Comparison of ENCODE assay signal across 8 cellular contexts in the genomic region with DNA sequence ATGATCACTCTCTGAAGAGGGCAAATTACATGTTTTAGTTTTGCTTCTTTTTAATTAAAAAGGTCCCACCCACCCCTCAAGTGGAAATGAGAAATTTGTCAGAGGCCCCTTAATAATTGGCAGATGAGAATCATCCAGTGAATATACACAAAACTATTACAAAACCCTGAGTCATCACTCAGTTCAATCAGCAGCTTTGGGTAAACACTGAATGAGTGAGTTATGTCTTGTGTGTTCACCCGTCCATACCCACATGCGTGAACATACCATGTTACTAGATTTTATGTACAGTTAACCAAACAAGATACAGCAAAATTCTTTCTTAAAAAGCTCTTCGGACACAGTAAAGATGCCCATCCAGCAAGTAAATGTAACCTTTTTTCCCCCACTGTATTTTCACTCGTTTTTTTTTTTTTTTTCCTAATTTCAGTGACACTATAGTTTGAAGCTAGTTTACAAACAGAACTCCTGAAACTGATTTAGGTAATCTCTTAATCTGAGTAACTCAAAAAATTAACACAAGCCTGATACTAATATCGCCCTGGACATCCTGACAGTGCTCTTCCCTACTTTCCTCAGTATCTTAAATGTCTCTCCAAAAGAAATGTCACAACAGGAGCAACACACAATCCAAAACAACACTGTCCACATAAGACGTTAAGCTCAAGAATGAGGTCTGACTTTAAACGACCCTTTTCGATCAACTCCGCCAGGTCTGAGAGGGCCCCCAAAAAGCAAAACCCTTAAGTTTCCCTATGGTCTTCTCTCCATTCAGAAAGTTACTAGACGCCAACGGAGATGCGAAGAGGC. TPM values are rescaled to one million over a fixed set of nuclear protein-coding genes. Genes with fewer than 3 reads are reported as not detected.
A peak's percentile ranks its signal among the peaks of the same experiment; 100 is the strongest.
DNase-seq lines count a peak whose midpoint lies in the region; ATAC-seq and TF ChIP-seq lines count a peak whose summit lies in the region.

No MANE protein-coding gene starts in this region.

- no peaks in the 10 kb centered on the region for H3K9me3 ChIP-seq in IMR-90 (ENCODE audit: control insufficient read depth, insufficient read depth, low read length)
- no peaks in the 10 kb centered on the region for H3K9me3 ChIP-seq in ectodermal cell (ENCODE audit: control insufficient read depth, low read length)

- H3K27me3 ChIP-seq in IMR-90 (ENCODE audit: control insufficient read depth, insufficient read depth, low read length): no peaks in the 10 kb centered on the region
- H3K27me3 ChIP-seq in ectodermal cell (ENCODE audit: control insufficient read depth, insufficient read depth, low read length, poor library complexity, severe bottlenecking): no peaks in the 10 kb centered on the region

- DNase-seq in AG04449 (ENCODE audit: low read depth, low spot score) (no peak), GM12865 (ENCODE audit: low read depth) (peak; percentile 50), IMR-90 (peak; percentile 80), SK-MEL-5 (ENCODE audit: low read depth, low spot score) (peak; percentile 49), mesothelial cell of epicardium (ENCODE audit: low spot score in 2 of 2, unreplicated experiment in 2 of 2) (no peak)

- no peaks in the 10 kb centered on the region for H3K9me3 Mint-ChIP-seq in mesothelial cell of epicardium

- ATAC-seq in IMR-90 (ENCODE audit: low read depth) (no peak), GM21526 (IDR thresholded peaks at IDR 0.05; ENCODE audit: low FRiP score, unreplicated experiment) (no peak)

- peak overlapping the region; percentile 85 for H3K56ac ChIP-seq in IMR-90 (ENCODE audit: extremely low read depth, insufficient read depth, low read length)

- in situ Hi-C loops in IMR-90 (cut with MboI; ENCODE audit: low sequenced_read_pairs): no loop called here
- in situ Hi-C loops in SK-MEL-5 (cut with HindIII; ENCODE audit: low pct_unique_long_range_greater_than_20kb, low sequenced_read_pairs): no loop called here

- H3K36me3 ChIP-seq in IMR-90 (ENCODE audit: control insufficient read depth, insufficient read depth, low read length) (peaks cover 1% of the 10 kb centered on the region; the same call in 1 of the 2 replicates), ectodermal cell (ENCODE audit: control insufficient read depth, insufficient read depth, low read length) (no peaks in the 10 kb centered on the region), urinary bladder (ENCODE audit: insufficient read depth) (no peaks in the 10 kb centered on the region)

- peaks cover 4 to 30% of the 10 kb centered on the region in 2 experiments for H3K79me1 ChIP-seq in IMR-90 (ENCODE audit: low read depth in 1 of 2, low read length in 2 of 2)

- H3K27ac ChIP-seq in IMR-90 (ENCODE audit: insufficient read depth, low read length): peak overlapping the region; percentile 80
- peak overlapping the region; percentile 74 for H3K27ac ChIP-seq in ectodermal cell (ENCODE audit: insufficient read depth, low read depth, low read length, poor library complexity, severe bottlenecking)
- peak overlapping the region; percentile 98 for H3K27ac ChIP-seq in urinary bladder (ENCODE audit: low read depth)

- no peak for TF ChIP-seq POLR2A in IMR-90 (IDR thresholded peaks at IDR 0.05; ENCODE audit: low read depth, low read length)

- CTCF ChIA-PET in AG04449 (lab: Yijun Ruan, JAX) (interaction anchor here (0.9 to 1.1 kb wide), 2 partner anchors 10 to 147 kb away, joined by 3 to 4 read pairs; no protein-coding TSS in a partner anchor), IMR-90 (lab: Yijun Ruan, JAX) (no interaction called here)

- peak overlapping the region; percentile 86 for H2BK5ac ChIP-seq in IMR-90 (ENCODE audit: low read depth, low read length, poor library complexity, severe bottlenecking)

- H3K4me1 ChIP-seq in IMR-90 (ENCODE audit: control insufficient read depth, insufficient read depth, low read length) (peaks cover 7% of the 10 kb centered on the region), ectodermal cell (ENCODE audit: control insufficient read depth, insufficient read depth, low read length) (no peaks in the 10 kb centered on the region), urinary bladder (ENCODE audit: insufficient read depth) (no peaks in the 10 kb centered on the region)

- no peak overlapping the region; the same call in 1 of the 2 replicates for H4K5ac ChIP-seq in IMR-90 (ENCODE audit: low read depth, low read length)

- no peaks in the 10 kb centered on the region; the same call in 1 of the 2 replicates for H3K9me1 ChIP-seq in IMR-90 (ENCODE audit: insufficient read depth, low read length)

- intact Hi-C loops in IMR-90 (cut with micrococcal nuclease): loop anchor here (5.0 kb wide), 1 partner anchor 98 kb away; no protein-coding TSS in a partner anchor

- peak overlapping the region; percentile 90 for H3K14ac ChIP-seq in IMR-90 (replicated peaks; ENCODE audit: low read depth, low read length)

- peak overlapping the region; percentile 31; the same call in 1 of the 2 replicates for H2BK20ac ChIP-seq in IMR-90 (ENCODE audit: low read depth, low read length)

- H3K4me3 Mint-ChIP-seq in mesothelial cell of epicardium: peak overlapping the region; percentile 98

- peak overlapping the region; percentile 97 for H3K27ac Mint-ChIP-seq in mesothelial cell of epicardium

- H3K4me1 Mint-ChIP-seq in mesothelial cell of epicardium: peaks cover 38% of the 10 kb centered on the region

- H3K4me3 ChIP-seq in AG04449 (ENCODE audit: low read depth, low read length): peak overlapping the region; percentile 90
- H3K4me3 ChIP-seq in GM12865 (ENCODE audit: low read depth, low read length): peak overlapping the region; percentile 91
- peak overlapping the region; percentile 100 for H3K4me3 ChIP-seq in IMR-90 (ENCODE audit: insufficient read depth, low read depth, low read length)
- peak overlapping the region; percentile 93 for H3K4me3 ChIP-seq in ectodermal cell (ENCODE audit: insufficient read depth, low read depth, low read length)
- H3K4me3 ChIP-seq in urinary bladder (ENCODE audit: low read depth, low read length): peak overlapping the region; percentile 84

- TSS peak; percentile 42 for BruUV-seq in IMR-90 (replicated peaks; lab: Mats Ljungman, UMichigan)

- H2BK120ac ChIP-seq in IMR-90 (ENCODE audit: low read depth, low read length): peak overlapping the region; percentile 47; the same call in 1 of the 2 replicates

- no peak for TF ChIP-seq RAD21 in IMR-90 (IDR thresholded peaks at IDR 0.05; ENCODE audit: low read length)

- peak overlapping the region in 1 of 2 experiments; percentile 46; a peak in 3 of 4 replicates for H4K8ac ChIP-seq in IMR-90 (ENCODE audit: low read depth in 2 of 2, low read length in 2 of 2)

- dilution Hi-C loops in IMR-90 (cut with HindIII; ENCODE audit: low sequenced_read_pairs, unreplicated experiment): no loop called here

- POLR2A ChIA-PET in AG04449 (lab: Yijun Ruan, JAX): interaction anchor here (0.6 to 1.1 kb wide), 4 partner anchors 10 to 738 kb away, joined by 3 to 5 read pairs (median 3); no protein-coding TSS in a partner anchor
- POLR2A ChIA-PET in IMR-90 (lab: Charles Lee; ENCODE audit: unreplicated experiment): no interaction called here

- H4K20me1 ChIP-seq in IMR-90 (ENCODE audit: insufficient read depth, low read length): peaks cover 60% of the 10 kb centered on the region

- H3K9ac ChIP-seq in IMR-90 (ENCODE audit: low read depth, low read length): peak overlapping the region; percentile 74

- TF ChIP-seq CTCF in AG04449 (IDR thresholded peaks at IDR 0.05; ENCODE audit: insufficient read depth, low read length, missing control alignments) (no peak), GM12865 (IDR thresholded peaks at IDR 0.05; ENCODE audit: insufficient read depth, low read depth, low read length, missing control alignments) (no peak), IMR-90 (conservative IDR thresholded peaks at IDR 0.05; ENCODE audit: low read depth, low read length) (no peak), mesothelial cell of epicardium (IDR thresholded peaks at IDR 0.05; ENCODE audit: unreplicated experiment) (no peak)

- peak overlapping the region; percentile 96 for H3K4me2 ChIP-seq in IMR-90 (ENCODE audit: low read depth, low read length)

- peak overlapping the region; percentile 65 for H3K4ac ChIP-seq in IMR-90 (ENCODE audit: low read depth, low read length)

- peak overlapping the region; percentile 57 for H2AK5ac ChIP-seq in IMR-90 (ENCODE audit: low read depth, low read length)

- H3K18ac ChIP-seq in IMR-90 (ENCODE audit: low read depth, low read length): peak overlapping the region; percentile 20; the same call in 1 of the 2 replicates

- peak overlapping the region; percentile 99 for H3K23ac ChIP-seq in IMR-90 (ENCODE audit: low read depth, low read length)

- peak overlapping the region; percentile 85 for H2AFZ ChIP-seq in IMR-90 (replicated peaks; ENCODE audit: low read length, poor library complexity)

- peak overlapping the region; percentile 67 for H4K91ac ChIP-seq in IMR-90 (ENCODE audit: insufficient read depth, low read depth, low read length)

- peaks cover 9% of the 10 kb centered on the region for H3K36me3 Mint-ChIP-seq in mesothelial cell of epicardium

- no peaks in the 10 kb centered on the region for H3K27me3 Mint-ChIP-seq in mesothelial cell of epicardium (ENCODE audit: low read depth)

- H2AK9ac ChIP-seq in IMR-90 (replicated peaks; ENCODE audit: low read depth, low read length, poor library complexity): peak overlapping the region; percentile 95

- 0% methylated on average over 2 of the region's 12 CpGs; no CpG with 5 or more reads in 1 of the 2 experiments for WGBS in IMR-90 (ENCODE audit: extremely low coverage in 2 of 2, insufficient read length in 1 of 2), 2 experiments
- WGBS in ectodermal cell, 2 experiments: 9% methylated on average over 12 of the region's 12 CpGs
- WGBS in urinary bladder: under 1% methylated on average over 12 of the region's 12 CpGs

- peak overlapping the region; percentile 8; the same call in 1 of the 3 replicates for H2BK15ac ChIP-seq in IMR-90 (ENCODE audit: low read depth, low read length)

TF ChIP-seq in IMR-90, 13 proteins besides CTCF, POLR2A, EP300 and RAD21 (continues in another document):
- TF ChIP-seq CHD1 (IDR thresholded peaks at IDR 0.05; ENCODE audit: low read depth, low read length) (no peak), NFE2L2 (IDR thresholded peaks at IDR 0.05; ENCODE audit: low read depth, low read length) (peak; percentile 53; the same call in 1 of the 2 replicates), MAZ (IDR thresholded peaks at IDR 0.05; ENCODE audit: borderline replicate concordance, low read depth, low read length) (0 out of 2 replicates have a peak, but pooled peaks have one; percentile 12)

RNA-seq across cellular contexts. Expression of gene PSME4, which starts 1.3 kb away (rescaled TPM):
- total RNA-seq in IMR-90 (2012; rRNA removed) (58.9 and 61.3 TPM in 2 replicates), mesothelial cell of epicardium (62.2 to 68.3 TPM (median 65.4 TPM) in 3 replicates), urinary bladder (100 TPM)
- polyA plus RNA-seq in IMR-90 (2012; rRNA removed) (20.3 and 28.2 TPM in 2 replicates), urinary bladder (19.6 TPM)
- polyA plus RNA-seq in IMR-90 (2012; cell fraction: cytosol; rRNA removed): 5.0 and 6.3 TPM in 2 replicates
- polyA plus RNA-seq in IMR-90 (2012; cell fraction: nucleus; rRNA removed; ENCODE audit: low replicate concordance): 7.8 and 73.3 TPM in 2 replicates
- 40.4 and 42.7 TPM in 2 replicates for total RNA-seq in SK-MEL-5 (2014; rRNA removed; shearing (Covaris generic))
- 24.2 and 32.7 TPM in 2 replicates for polyA plus RNA-seq in SK-MEL-5 (2015; cell fraction: cytosol; rRNA removed)
- polyA plus RNA-seq in SK-MEL-5 (2015; cell fraction: nucleus; rRNA removed): 40.8 and 45.0 TPM in 2 replicates
- polyA plus RNA-seq in ectodermal cell (2013, experiment 1 of 4): 45.3 TPM
- 46.0 TPM for polyA plus RNA-seq in ectodermal cell (2013, experiment 2 of 4)
- polyA plus RNA-seq in ectodermal cell (2013, experiment 3 of 4): 39.3 TPM
- polyA plus RNA-seq in ectodermal cell (2013, experiment 4 of 4): 39.6 TPM

Comparison
In these comparisons a context has a peak if more than half of its experiments do, and no peak if none do; other contexts are left out.
1. DNase-seq: peak in GM12865 (single experiment), IMR-90 (single experiment) and SK-MEL-5 (single experiment); none in AG04449 (single experiment) and mesothelial cell of epicardium (0 of 2).
2. Peak in every context shown above with its lines, with median percentiles within 50 percentile points of each other: H3K4me3 ChIP-seq and H3K27ac ChIP-seq.